Comparison of ENCODE assay signal across 1 cellular context in genomic region chr7:101507327-101507726, GRCh38.
TF ChIP-seq lines count a peak whose summit lies in the region.

No MANE protein-coding gene starts in this region.

TF ChIP-seq in GM23338, 12 proteins besides CTCF, POLR2A, EP300 and RAD21 (continued from another document):
- no peak for TF ChIP-seq ZNF462 (CRISPR knock-in tag; IDR thresholded peaks at IDR 0.05)
- no peak for TF ChIP-seq NANOG (IDR thresholded peaks at IDR 0.05; ENCODE audit: borderline replicate concordance)
- no peak for TF ChIP-seq REST (IDR thresholded peaks at IDR 0.05; ENCODE audit: unreplicated experiment)
- TF ChIP-seq ZNF331 (CRISPR knock-in tag; IDR thresholded peaks at IDR 0.05; ENCODE audit: low read depth) = no peak
- no peak for TF ChIP-seq JUNB (IDR thresholded peaks at IDR 0.05; ENCODE audit: unreplicated experiment)
- TF ChIP-seq EZH2 (IDR thresholded peaks at IDR 0.05; ENCODE audit: low read depth, unreplicated experiment) = no peak
- no peak for TF ChIP-seq EZH2phosphoT487 (IDR thresholded peaks at IDR 0.05; ENCODE audit: unreplicated experiment)
- no peak for TF ChIP-seq ZNF114 (CRISPR knock-in tag; IDR thresholded peaks at IDR 0.05)
